ENCODE assay signal across 14 cellular contexts in genomic region chr2:168179592-168179991, GRCh38.
DNase-seq lines count a peak whose midpoint lies in the region; ATAC-seq and TF ChIP-seq lines count a peak whose summit lies in the region.
"Had no signal": no experiment of that assay in that cellular context is flagged by ENCODE, and none has a peak within 500 bp of the region (broad histone marks: within the 10 kb centered on the region; RNA-seq: fewer than 3 reads in every experiment).

No MANE protein-coding gene starts in this region.

- H3K27me3 ChIP-seq in PC-9 (ENCODE audit: insufficient read depth, low read depth), result no peaks in the 10 kb centered on the region

- H3K9me2 ChIP-seq in PC-9 (ENCODE audit: insufficient read depth), result no peaks in the 10 kb centered on the region
- H3K9me2 ChIP-seq: SK-N-SH had no signal

- H3K9me3 Mint-ChIP-seq in progenitor cell of endocrine pancreas (ENCODE audit: low read depth), result no peaks in the 10 kb centered on the region

- H3K36me3 Mint-ChIP-seq in progenitor cell of endocrine pancreas (ENCODE audit: insufficient read depth), result peaks cover 4% of the 10 kb centered on the region

- peak overlapping the region; percentile 11 for H3K27ac ChIP-seq in caudate nucleus (ENCODE audit: low read depth, low read length)
- no peak overlapping the region for H3K27ac ChIP-seq in PC-9

- peaks cover 69% of the 10 kb centered on the region for H3K79me2 ChIP-seq in PC-9 (ENCODE audit: low read depth)

- POLR2A ChIA-PET in PC-9 (lab: Charles Lee; ENCODE audit: unreplicated experiment), result no interaction called here

- peaks cover 19% of the 10 kb centered on the region for H3F3A ChIP-seq in PC-9 (ENCODE audit: insufficient read depth, low read depth)

- H3K4me2 ChIP-seq in PC-9, result no peak overlapping the region
- H3K4me2 ChIP-seq: SK-N-SH had no signal

- CTCF ChIA-PET in PC-9 (lab: Charles Lee), result no interaction called here

- no peak for ATAC-seq in GM18861 (IDR thresholded peaks at IDR 0.05; ENCODE audit: unreplicated experiment)
- ATAC-seq: Panc1 had no signal

- no peaks in the 10 kb centered on the region for H3K27me3 Mint-ChIP-seq in progenitor cell of endocrine pancreas

- peaks cover 31% of the 10 kb centered on the region for H3K4me1 ChIP-seq in PC-9 (replicated peaks; ENCODE audit: insufficient read depth)

- intact Hi-C loops in PC-9 (cut with micrococcal nuclease; ENCODE audit: unreplicated experiment), result no loop called here

- H4K20me1 ChIP-seq in PC-9 (ENCODE audit: insufficient read depth), result no peaks in the 10 kb centered on the region

- 0 out of 2 replicates have a peak, but pooled peaks cover 4% of the 10 kb centered on the region for H3K36me3 ChIP-seq in PC-9 (ENCODE audit: low read depth)

- H3K4me1 Mint-ChIP-seq in progenitor cell of endocrine pancreas (ENCODE audit: low read depth), result peaks cover 21% of the 10 kb centered on the region

- no peaks in the 10 kb centered on the region for H3K9me3 ChIP-seq in PC-9 (ENCODE audit: insufficient read depth, low read depth)
- H3K9me3 ChIP-seq: SK-N-SH had no signal

- no peak overlapping the region for H3K4me3 ChIP-seq in PC-9

- H3K4me3 Mint-ChIP-seq in progenitor cell of endocrine pancreas (ENCODE audit: low read depth), result no peak overlapping the region

- TF ChIP-seq CTCF in progenitor cell of endocrine pancreas (IDR thresholded peaks at IDR 0.05; ENCODE audit: unreplicated experiment) (no peak), PC-9 (conservative IDR thresholded peaks at IDR 0.05) (no peak)

- BruUV-seq in PC-9 (replicated peaks; lab: Mats Ljungman, UMichigan), result no TSS peak

- H3K27ac Mint-ChIP-seq in progenitor cell of endocrine pancreas, result peak overlapping the region; percentile 45

- H2AFZ ChIP-seq in PC-9, result no peak overlapping the region

- DNase-seq in ELF-1 (ENCODE audit: low read depth, low spot score) (peak; percentile 12), NCI-H146 treated with DMSO at 0.1 percent for 48 hours (lab: John Stamatoyannopoulos, UW; ENCODE audit: unreplicated experiment) (peak; percentile 10), caudate nucleus (lab: John Stamatoyannopoulos, UW) (no peak), progenitor cell of endocrine pancreas (ENCODE audit: low spot score, unreplicated experiment) (no peak), PC-9 (no peak), UCSD-AML1 (lab: John Stamatoyannopoulos, UW; ENCODE audit: unreplicated experiment) (no peak)
- DNase-seq: DMS153, GOT3, NCI-H2081, Right ventricle myocardium superior, SK-N-SH, T-helper 1 cell had no signal

Comparison
In these comparisons a context has a peak if more than half of its experiments do, and no peak if none do; other contexts are left out.
1. DNase-seq: peak in ELF-1 (single experiment) and NCI-H146 treated with DMSO at 0.1 percent for 48 hours (single experiment); none in caudate nucleus (0 of 61), progenitor cell of endocrine pancreas (single experiment), PC-9 (0 of 2) and UCSD-AML1 (single experiment).